In the genomic region with DNA sequence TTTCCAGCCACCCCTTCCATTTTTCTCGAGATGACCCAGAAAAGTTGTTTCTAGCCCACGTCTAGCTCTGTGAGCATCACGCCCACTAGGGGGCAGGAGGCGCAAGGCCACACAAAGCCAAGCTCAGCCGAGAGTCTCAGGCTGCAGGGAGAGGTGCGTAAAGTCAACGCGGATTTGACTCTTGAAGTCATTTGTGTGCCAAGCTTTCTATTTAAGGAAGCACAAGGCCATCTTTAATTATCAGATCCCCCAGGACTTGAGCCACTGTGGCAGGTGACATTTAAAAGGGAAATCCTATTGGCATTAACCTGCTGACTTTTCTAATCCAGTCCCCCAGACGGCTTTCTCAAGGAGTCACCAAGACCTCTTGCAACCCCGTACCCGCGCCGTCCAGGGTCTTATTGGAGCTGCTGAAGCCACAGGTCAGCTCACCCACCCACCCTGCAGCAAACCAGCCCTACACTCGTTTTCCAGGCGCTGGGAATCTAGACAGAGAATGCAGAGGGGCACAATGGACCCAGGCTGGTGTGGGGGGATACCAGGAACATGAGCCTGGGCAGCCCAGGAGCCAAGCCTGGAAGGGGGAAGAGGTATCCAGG, we compare ENCODE assay signal across 8 cellular contexts.
DNase-seq lines count a peak whose midpoint lies in the region; ATAC-seq and TF ChIP-seq lines count a peak whose summit lies in the region.

No MANE protein-coding gene starts in this region.

- H3K27me3 ChIP-seq in lower lobe of right lung (ENCODE audit: low read depth): no peaks in the 10 kb centered on the region

- no peaks in the 10 kb centered on the region for H3K9me3 ChIP-seq in lower lobe of right lung

- POLR2A ChIA-PET in activated CD4-positive, alpha-beta memory T cell treated with anti-CD3 and anti-CD28 coated beads for 36 hours (lab: Charles Lee): interaction anchor here (0.6 to 3.5 kb wide), 10 partner anchors 10 to 202 kb away, joined by 3 to 17 read pairs (median 5); partner anchors contain the start of genes CAPN7 and SH3BP5

- TF ChIP-seq CTCF in GM12864 (IDR thresholded peaks at IDR 0.05; ENCODE audit: low read depth, low read length, missing control alignments) (peak; percentile 95), lower lobe of right lung (IDR thresholded peaks at IDR 0.05) (peak; percentile 94)

- H3K4me3 ChIP-seq in GM12864 (ENCODE audit: low read depth, low read length) (no peak overlapping the region), lower lobe of right lung (no peak overlapping the region)

- H3K4me1 ChIP-seq in lower lobe of right lung: peaks cover 65% of the 10 kb centered on the region

- ATAC-seq in HG03520 (IDR thresholded peaks at IDR 0.05; ENCODE audit: unreplicated experiment) (peak; percentile 47), lower lobe of right lung (peak; percentile 87), GM19452 (IDR thresholded peaks at IDR 0.05; ENCODE audit: unreplicated experiment) (no peak)

- peaks cover 14% of the 10 kb centered on the region for H3K36me3 ChIP-seq in lower lobe of right lung

- no peak overlapping the region for H3K27ac ChIP-seq in lower lobe of right lung

- H3K4me3 Mint-ChIP-seq in activated CD4-positive, alpha-beta memory T cell treated with anti-CD3 and anti-CD28 coated beads for 36 hours: no peak overlapping the region

- DNase-seq in GM12864 (ENCODE audit: low read depth) (peak; percentile 73), NCI-H82 (lab: John Stamatoyannopoulos, UW) (peak; percentile 85), dermis microvascular lymphatic vessel endothelial cell (ENCODE audit: low read depth in 2 of 2) (peak; percentile 62 to 85), lower lobe of right lung (peak; percentile 91)
- peak; percentile 91 for DNase-seq in activated CD4-positive, alpha-beta memory T cell treated with anti-CD3 and anti-CD28 coated beads for 36 hours
- DNase-seq in stimulated activated CD4-positive, alpha-beta T cell treated with anti-CD3 and anti-CD28 coated beads, TNF-alpha, amount 100 ng/mL, for 4 hours (ENCODE audit: low read depth in 3 of 3): peak; percentile 66 to 78 (median 67)

- CTCF ChIA-PET in activated CD4-positive, alpha-beta memory T cell treated with anti-CD3 and anti-CD28 coated beads for 36 hours (lab: Charles Lee): interaction anchor here (0.7 to 8.9 kb wide), 67 partner anchors 8 to 292 kb away, joined by 3 to 178 read pairs (median 5); partner anchors contain the start of genes CAPN7 and SH3BP5

- H3K27ac Mint-ChIP-seq in activated CD4-positive, alpha-beta memory T cell treated with anti-CD3 and anti-CD28 coated beads for 36 hours: peak overlapping the region; percentile 65

- H3K27me3 Mint-ChIP-seq in activated CD4-positive, alpha-beta memory T cell treated with anti-CD3 and anti-CD28 coated beads for 36 hours: no peaks in the 10 kb centered on the region

- peaks cover 11% of the 10 kb centered on the region for H3K36me3 Mint-ChIP-seq in activated CD4-positive, alpha-beta memory T cell treated with anti-CD3 and anti-CD28 coated beads for 36 hours

- H3K4me1 Mint-ChIP-seq in activated CD4-positive, alpha-beta memory T cell treated with anti-CD3 and anti-CD28 coated beads for 36 hours (ENCODE audit: low read depth): peaks cover 79% of the 10 kb centered on the region

- H3K9me3 Mint-ChIP-seq in activated CD4-positive, alpha-beta memory T cell treated with anti-CD3 and anti-CD28 coated beads for 36 hours: no peaks in the 10 kb centered on the region

- intact Hi-C loops in activated CD4-positive, alpha-beta memory T cell treated with anti-CD3 and anti-CD28 coated beads for 36 hours (cut with micrococcal nuclease): loop anchor here (1.0 to 2.0 kb wide), 5 partner anchors 31 to 289 kb away; partner anchors contain the start of gene CAPN7
- intact Hi-C loops in lower lobe of right lung (cut with DNase I): loop anchor here (10.0 kb wide), 1 partner anchor 107 kb away; no protein-coding TSS in a partner anchor
